In the genomic region with DNA sequence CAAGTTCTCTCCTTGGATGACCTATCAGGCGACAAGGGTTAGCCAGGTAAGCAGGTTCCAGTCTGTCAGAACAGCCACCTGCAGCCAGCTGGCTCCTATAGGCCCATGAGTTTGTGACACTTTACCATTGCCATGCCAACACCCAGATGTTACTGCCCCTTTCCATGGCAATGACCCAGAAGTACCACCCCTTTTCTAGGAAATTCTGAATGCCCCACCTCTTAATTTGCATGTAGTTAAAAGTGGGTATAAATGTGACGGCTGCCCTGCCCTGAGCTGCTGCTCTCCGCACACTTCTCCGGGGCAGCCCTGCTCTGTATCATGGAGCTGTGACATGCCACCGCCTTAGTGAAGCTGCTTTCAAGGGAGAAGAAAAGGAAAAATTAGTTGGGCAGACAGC, we compare ENCODE assay signal across 17 cellular contexts. TPM values are rescaled to one million over a fixed set of nuclear protein-coding genes. Genes with fewer than 3 reads are reported as not detected.
"Had no signal": no experiment of that assay in that cellular context is flagged by ENCODE, and none has a peak within 500 bp of the region (broad histone marks: within the 10 kb centered on the region; RNA-seq: fewer than 3 reads in every experiment).

No MANE protein-coding gene starts in this region.

- H3K27ac Mint-ChIP-seq: activated naive CD8-positive, alpha-beta T cell treated with anti-CD3 and anti-CD28 coated beads for 36 hours; naive thymus-derived CD8-positive, alpha-beta T cell had no signal

- H3K9me3 ChIP-seq: esophagus squamous epithelium, mucosa of descending colon, right atrium auricular region, thyroid gland, vagina had no signal

- H3K4me3 ChIP-seq: esophagus squamous epithelium, mucosa of descending colon, right atrium auricular region, smooth muscle cell, thyroid gland, vagina had no signal

- H3K27ac ChIP-seq: brain microvascular endothelial cell, esophagus squamous epithelium, right atrium auricular region, thyroid gland, vagina had no signal

- H3K4me3 Mint-ChIP-seq: activated naive CD8-positive, alpha-beta T cell treated with anti-CD3 and anti-CD28 coated beads for 36 hours; activated T-cell treated with anti-CD3 and anti-CD28 coated beads, Interleukin-2, amount 50 U/mL, for 4 hours; naive thymus-derived CD8-positive, alpha-beta T cell had no signal

- H3K9me3 Mint-ChIP-seq: activated naive CD8-positive, alpha-beta T cell treated with anti-CD3 and anti-CD28 coated beads for 36 hours; activated T-cell treated with anti-CD3 and anti-CD28 coated beads, Interleukin-2, amount 50 U/mL, for 4 hours had no signal

- H3K27me3 ChIP-seq: brain microvascular endothelial cell, right atrium auricular region, thyroid gland, vagina had no signal

- H3K36me3 ChIP-seq: brain microvascular endothelial cell, esophagus squamous epithelium, right atrium auricular region, thyroid gland, vagina had no signal

- DNase-seq: activated CD4-positive, alpha-beta T cell treated with anti-CD3 and anti-CD28 coated beads, Interleukin-2, amount 50 U/mL, for 4 hours; activated effector memory CD4-positive, alpha-beta T cell treated with anti-CD3 and anti-CD28 coated beads, Interleukin-2, amount 50 U/mL, for 16 hours; activated naive CD8-positive, alpha-beta T cell treated with anti-CD3 and anti-CD28 coated beads for 36 hours; activated T-cell treated with anti-CD3 and anti-CD28 coated beads, Interleukin-2, amount 50 U/mL, for 4 hours; brain microvascular endothelial cell; esophagus squamous epithelium; foreskin fibroblast; glutamatergic neuron; naive thymus-derived CD8-positive, alpha-beta T cell; nucleus accumbens; thyroid gland had no signal

- ATAC-seq: activated T-cell treated with anti-CD3 and anti-CD28 coated beads, Interleukin-2, amount 50 U/mL, for 4 hours; mucosa of descending colon; naive thymus-derived CD8-positive, alpha-beta T cell had no signal

- H3K36me3 Mint-ChIP-seq: activated naive CD8-positive, alpha-beta T cell treated with anti-CD3 and anti-CD28 coated beads for 36 hours; naive thymus-derived CD8-positive, alpha-beta T cell had no signal

RNA-seq across cellular contexts. Expression of a gene that starts 10.0 kb away (rescaled TPM):
- total RNA-seq: smooth muscle cell had no signal

RNA-seq across cellular contexts. Expression of a gene that starts 15.5 kb away (rescaled TPM):
- total RNA-seq: esophagus squamous epithelium; lung microvascular endothelial cell; mucosa of descending colon; naive thymus-derived CD8-positive, alpha-beta T cell; posterior vena cava; right atrium auricular region; smooth muscle cell; vagina had no signal
- polyA plus RNA-seq: naive thymus-derived CD8-positive, alpha-beta T cell; smooth muscle cell had no signal

RNA-seq across cellular contexts. Expression of a gene that starts 26.2 kb away (rescaled TPM):
- total RNA-seq: smooth muscle cell had no signal

RNA-seq across cellular contexts. Expression of a gene that starts 28.0 kb away (rescaled TPM):
- total RNA-seq: activated naive CD8-positive, alpha-beta T cell treated with anti-CD3 and anti-CD28 coated beads for 36 hours; activated T-cell treated with anti-CD3 and anti-CD28 coated beads, Interleukin-2, amount 50 U/mL, for 4 hours; esophagus squamous epithelium; lung microvascular endothelial cell; mucosa of descending colon; naive thymus-derived CD8-positive, alpha-beta T cell; posterior vena cava; smooth muscle cell; vagina had no signal
- polyA plus RNA-seq: naive thymus-derived CD8-positive, alpha-beta T cell; smooth muscle cell had no signal
